In the genomic region with DNA sequence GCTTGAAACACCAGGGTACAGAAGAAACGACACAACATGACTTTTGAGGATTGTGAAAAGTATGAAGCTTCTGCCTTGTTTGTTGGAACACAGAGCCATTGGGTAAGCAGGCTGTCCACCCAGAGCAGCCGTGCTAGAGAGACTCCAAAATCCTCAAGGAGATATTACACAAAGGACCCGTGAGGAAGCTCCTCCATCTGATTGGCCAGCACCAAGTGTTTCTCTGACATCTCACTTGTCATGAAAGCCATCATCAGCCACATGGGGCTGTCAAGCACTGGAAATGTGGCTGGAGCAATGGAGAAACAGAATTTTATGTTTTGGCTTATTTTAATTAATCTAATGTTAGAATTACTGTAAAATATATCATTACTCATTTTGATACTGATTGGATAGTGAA, we compare ENCODE assay signal across 2 cellular contexts.
TF ChIP-seq lines count a peak whose summit lies in the region.

No MANE protein-coding gene starts in this region.

TF ChIP-seq in HCT116, 20 proteins besides CTCF, POLR2A, EP300 and RAD21:
- TF ChIP-seq SIN3A (IDR thresholded peaks at IDR 0.05; ENCODE audit: low read depth) (no peak), EZH2 (IDR thresholded peaks at IDR 0.05) (no peak), EZH2phosphoT487 (IDR thresholded peaks at IDR 0.05; ENCODE audit: borderline replicate concordance) (no peak), CBX3 (IDR thresholded peaks at IDR 0.05; ENCODE audit: low read depth) (no peak), SP1 (IDR thresholded peaks at IDR 0.05; ENCODE audit: low read depth) (no peak), POLR2AphosphoS5 (IDR thresholded peaks at IDR 0.05; ENCODE audit: low read depth, low read length) (no peak), ZNF274 (IDR thresholded peaks at IDR 0.05; ENCODE audit: low read depth, low read length) (no peak), ELF1 (IDR thresholded peaks at IDR 0.05; ENCODE audit: borderline replicate concordance, low read depth) (no peak), SRF (IDR thresholded peaks at IDR 0.05; ENCODE audit: low read depth) (no peak), FOSL1 (IDR thresholded peaks at IDR 0.05; ENCODE audit: low read depth) (no peak), ZFX (IDR thresholded peaks at IDR 0.05) (no peak), CEBPB (IDR thresholded peaks at IDR 0.05; ENCODE audit: low read depth) (no peak), JUND (IDR thresholded peaks at IDR 0.05) (no peak), ATF3 (IDR thresholded peaks at IDR 0.05) (no peak), EGR1 (IDR thresholded peaks at IDR 0.05; ENCODE audit: low read depth) (no peak), ZBTB33 (IDR thresholded peaks at IDR 0.05; ENCODE audit: extremely low read depth, insufficient replicate concordance, low read length) (no peak), YY1 (IDR thresholded peaks at IDR 0.05; ENCODE audit: extremely low read depth, insufficient replicate concordance, low read depth, low read length) (no peak), TCF7L2 (IDR thresholded peaks at IDR 0.05; ENCODE audit: borderline replicate concordance, extremely low read depth, insufficient read depth, insufficient read length) (no peak)
- TF ChIP-seq, protein P1, sequence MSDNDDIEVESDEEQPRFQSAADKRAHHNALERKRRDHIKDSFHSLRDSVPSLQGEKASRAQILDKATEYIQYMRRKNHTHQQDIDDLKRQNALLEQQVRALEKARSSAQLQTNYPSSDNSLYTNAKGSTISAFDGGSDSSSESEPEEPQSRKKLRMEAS (IDR thresholded peaks at IDR 0.05) = no peak
- TF ChIP-seq, protein P2, sequence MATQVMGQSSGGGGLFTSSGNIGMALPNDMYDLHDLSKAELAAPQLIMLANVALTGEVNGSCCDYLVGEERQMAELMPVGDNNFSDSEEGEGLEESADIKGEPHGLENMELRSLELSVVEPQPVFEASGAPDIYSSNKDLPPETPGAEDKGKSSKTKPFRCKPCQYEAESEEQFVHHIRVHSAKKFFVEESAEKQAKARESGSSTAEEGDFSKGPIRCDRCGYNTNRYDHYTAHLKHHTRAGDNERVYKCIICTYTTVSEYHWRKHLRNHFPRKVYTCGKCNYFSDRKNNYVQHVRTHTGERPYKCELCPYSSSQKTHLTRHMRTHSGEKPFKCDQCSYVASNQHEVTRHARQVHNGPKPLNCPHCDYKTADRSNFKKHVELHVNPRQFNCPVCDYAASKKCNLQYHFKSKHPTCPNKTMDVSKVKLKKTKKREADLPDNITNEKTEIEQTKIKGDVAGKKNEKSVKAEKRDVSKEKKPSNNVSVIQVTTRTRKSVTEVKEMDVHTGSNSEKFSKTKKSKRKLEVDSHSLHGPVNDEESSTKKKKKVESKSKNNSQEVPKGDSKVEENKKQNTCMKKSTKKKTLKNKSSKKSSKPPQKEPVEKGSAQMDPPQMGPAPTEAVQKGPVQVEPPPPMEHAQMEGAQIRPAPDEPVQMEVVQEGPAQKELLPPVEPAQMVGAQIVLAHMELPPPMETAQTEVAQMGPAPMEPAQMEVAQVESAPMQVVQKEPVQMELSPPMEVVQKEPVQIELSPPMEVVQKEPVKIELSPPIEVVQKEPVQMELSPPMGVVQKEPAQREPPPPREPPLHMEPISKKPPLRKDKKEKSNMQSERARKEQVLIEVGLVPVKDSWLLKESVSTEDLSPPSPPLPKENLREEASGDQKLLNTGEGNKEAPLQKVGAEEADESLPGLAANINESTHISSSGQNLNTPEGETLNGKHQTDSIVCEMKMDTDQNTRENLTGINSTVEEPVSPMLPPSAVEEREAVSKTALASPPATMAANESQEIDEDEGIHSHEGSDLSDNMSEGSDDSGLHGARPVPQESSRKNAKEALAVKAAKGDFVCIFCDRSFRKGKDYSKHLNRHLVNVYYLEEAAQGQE (IDR thresholded peaks at IDR 0.05; ENCODE audit: low read depth) = no peak

TF ChIP-seq in K562, 482 proteins besides CTCF, POLR2A, EP300 and RAD21:
- TF ChIP-seq CHD1 (IDR thresholded peaks at IDR 0.05; ENCODE audit: low read length) = no peak
- peak; percentile 13 for TF ChIP-seq NFYB (IDR thresholded peaks at IDR 0.05; ENCODE audit: extremely low read depth, insufficient read length)
- TF ChIP-seq HINFP (tag; conservative IDR thresholded peaks at IDR 0.05; ENCODE audit: low read depth) = peak; percentile 65; the same call in 1 of the 2 replicates
- TF ChIP-seq, protein P1 (CRISPR knock-in tag; IDR thresholded peaks at IDR 0.05) = no peak
- no peak for TF ChIP-seq SLC30A9 (CRISPR knock-in tag; IDR thresholded peaks at IDR 0.05)
